ENCODE assay signal across 24 cellular contexts in the genomic region with DNA sequence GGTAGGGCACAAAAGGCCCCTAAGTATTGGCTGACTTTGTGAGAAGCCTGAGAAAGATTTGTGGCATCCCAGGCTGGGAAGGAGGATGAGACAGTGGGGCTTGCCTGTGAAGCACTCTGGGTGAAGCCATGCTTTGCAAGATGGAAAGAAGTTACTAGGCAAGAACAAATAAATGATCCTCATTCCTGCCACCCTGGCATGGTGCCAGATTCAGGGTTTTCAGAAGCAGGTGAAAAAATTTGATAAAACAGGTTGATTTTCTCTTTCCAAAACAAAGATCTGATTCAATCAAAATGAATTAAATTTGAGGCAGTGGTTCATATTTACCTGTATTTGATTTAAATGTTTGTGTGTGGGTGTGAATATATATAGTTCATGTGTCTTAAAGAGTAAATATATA.
DNase-seq lines count a peak whose midpoint lies in the region; ATAC-seq, FAIRE-seq and TF ChIP-seq lines count a peak whose summit lies in the region.
"Had no signal": no experiment of that assay in that cellular context is flagged by ENCODE, and none has a peak within 500 bp of the region (broad histone marks: within the 10 kb centered on the region; RNA-seq: fewer than 3 reads in every experiment).

No MANE protein-coding gene starts in this region.

- no peaks in the 10 kb centered on the region for H3K9me1 ChIP-seq in K562 (ENCODE audit: control insufficient read depth, insufficient read depth, low read length)

- no peak for FAIRE-seq in K562 (lab: Jason Lieb, UNC)
- FAIRE-seq: GM19239 had no signal

- no peak for TF ChIP-seq CTCF in K562 (IDR thresholded peaks at IDR 0.05 in 2 of 3, conservative IDR thresholded peaks at IDR 0.05 in 1 of 3; ENCODE audit: insufficient read depth in 2 of 3, low read depth in 1 of 3, low read length in 3 of 3)

- no peak for TF ChIP-seq EP300 in K562 (IDR thresholded peaks at IDR 0.05; ENCODE audit: low read length)

- no peak for TF ChIP-seq POLR2A in K562 (conservative IDR thresholded peaks at IDR 0.05)

- H3K79me2 ChIP-seq in K562 (ENCODE audit: control insufficient read depth, insufficient read depth, low read length): no peaks in the 10 kb centered on the region

- H3K9ac ChIP-seq in K562 (ENCODE audit: insufficient read depth in 1 of 2, low read depth in 2 of 2, low read length in 2 of 2): no peak overlapping the region
- H3K9ac ChIP-seq: BLaER1, KMS-11 had no signal

- no TSS peak for BruUV-seq in K562 (replicated peaks; lab: Mats Ljungman, UMichigan)

- intact Hi-C loops in K562 (cut with micrococcal nuclease): loop anchor here (10.0 kb wide), 1 partner anchor 226 kb away; no protein-coding TSS in a partner anchor

- in situ Hi-C loops in KBM-7 (cut with MboI; ENCODE audit: low pct_unique_long_range_greater_than_20kb, low sequenced_read_pairs): no loop called here
- in situ Hi-C loops in K562 (cut with MboI): no loop called here

- no peak overlapping the region for H3K27ac ChIP-seq in K562 (ENCODE audit: extremely low read depth, low read depth, low read length)
- H3K27ac ChIP-seq: 22Rv1, BLaER1, KMS-11, RWPE1, SK-N-MC had no signal

- POLR2A ChIA-PET in K562 (lab: Yijun Ruan, JAX): no interaction called here

- no peak overlapping the region for H2AFZ ChIP-seq in K562 (ENCODE audit: low read depth, low read length)

- H3K27me3 ChIP-seq in K562 (ENCODE audit: control insufficient read depth in 2 of 2, insufficient read depth in 2 of 2, low read length in 2 of 2): peaks cover 3 to 15% of the 10 kb centered on the region in 2 experiments; a peak in 2 of 5 replicates
- H3K27me3 ChIP-seq: BLaER1 had no signal

- H3K4me2 ChIP-seq in K562 (ENCODE audit: insufficient read depth, low read length): no peak overlapping the region
- H3K4me2 ChIP-seq: BLaER1, KMS-11 had no signal

- TF ChIP-seq RAD21 in K562 (CRISPR knock-in tag; conservative IDR thresholded peaks at IDR 0.05 in 1 of 2, IDR thresholded peaks at IDR 0.05 in 1 of 2): no peak

- peaks cover 5 to 8% of the 10 kb centered on the region in 2 experiments; a peak in 3 of 5 replicates for H3K4me1 ChIP-seq in K562 (replicated peaks in 1 of 2; ENCODE audit: control insufficient read depth in 2 of 2, insufficient read depth in 2 of 2, low read length in 2 of 2)
- H3K4me1 ChIP-seq: BLaER1 had no signal

- no peaks in the 10 kb centered on the region for H4K20me1 ChIP-seq in K562 (replicated peaks; ENCODE audit: control insufficient read depth, insufficient read depth, low read length)
- H4K20me1 ChIP-seq: BLaER1 had no signal

- DNase-seq in DMS 273 (lab: John Stamatoyannopoulos, UW; ENCODE audit: unreplicated experiment) (peak; percentile 21), DMS 273 treated with DMSO at 0.1 percent for 48 hours (lab: John Stamatoyannopoulos, UW) (no peak), NCI-H82 (lab: John Stamatoyannopoulos, UW) (peak; percentile 24), NCI-H82 treated with DMSO at 0.1 percent for 48 hours (lab: John Stamatoyannopoulos, UW; ENCODE audit: unreplicated experiment) (no peak), KBM-7 (peak; percentile 0), K562 (ENCODE audit: extremely low read depth in 1 of 4, low spot score in 3 of 4) (no peak), NCI-H524 (lab: John Stamatoyannopoulos, UW) (no peak)
- DNase-seq: ACHN; Caco-2; CD4-positive, alpha-beta T cell; DMS79; H7; HFFc6; NCI-H187; NCI-H510A; NK-92 treated with Interleukin-12 subunit alpha and Interleukin-12 subunit beta, amount 100 ng/mL, for 24 hours; SHP77 treated with DMSO at 0.1 percent for 48 hours had no signal

- CTCF ChIA-PET in K562 (lab: Yijun Ruan, JAX; ENCODE audit: low intra/inter-chr PET ratio): no interaction called here

- H3K4me3 ChIP-seq in K562: no peak overlapping the region
- H3K4me3 ChIP-seq: BLaER1, SK-N-MC had no signal

- no peaks in the 10 kb centered on the region for H3K36me3 ChIP-seq in K562 (ENCODE audit: control insufficient read depth, insufficient read depth, low read length)
- H3K36me3 ChIP-seq: BLaER1 had no signal

- H3K9me3 ChIP-seq in K562 (replicated peaks; ENCODE audit: control insufficient read depth, insufficient read depth, low read depth, low read length): no peaks in the 10 kb centered on the region
- H3K9me3 ChIP-seq: BLaER1, Caco-2 had no signal

- no peak for ATAC-seq in K562
- no peak for ATAC-seq in GM19467 (IDR thresholded peaks at IDR 0.05; ENCODE audit: unreplicated experiment)

TF ChIP-seq in K562, 482 proteins besides CTCF, POLR2A, EP300 and RAD21:
- TF ChIP-seq ZNF324 (CRISPR knock-in tag; IDR thresholded peaks at IDR 0.05) (no peak), NFIX (CRISPR knock-in tag; IDR thresholded peaks at IDR 0.05; ENCODE audit: low read depth) (peak; percentile 92), TEAD1 (CRISPR knock-in tag; IDR thresholded peaks at IDR 0.05) (no peak), GABPB2 (CRISPR knock-in tag; conservative IDR thresholded peaks at IDR 0.05) (no peak), CBX5 (IDR thresholded peaks at IDR 0.05; ENCODE audit: borderline replicate concordance, low read depth) (no peak), NFIC (IDR thresholded peaks at IDR 0.05) (peak; percentile 95), ZNF766 (CRISPR knock-in tag; conservative IDR thresholded peaks at IDR 0.05) (no peak), DIDO1 (tag; IDR thresholded peaks at IDR 0.05; ENCODE audit: low read depth) (no peak)
- TF ChIP-seq, protein P1, sequence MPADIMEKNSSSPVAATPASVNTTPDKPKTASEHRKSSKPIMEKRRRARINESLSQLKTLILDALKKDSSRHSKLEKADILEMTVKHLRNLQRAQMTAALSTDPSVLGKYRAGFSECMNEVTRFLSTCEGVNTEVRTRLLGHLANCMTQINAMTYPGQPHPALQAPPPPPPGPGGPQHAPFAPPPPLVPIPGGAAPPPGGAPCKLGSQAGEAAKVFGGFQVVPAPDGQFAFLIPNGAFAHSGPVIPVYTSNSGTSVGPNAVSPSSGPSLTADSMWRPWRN (IDR thresholded peaks at IDR 0.05; ENCODE audit: low read depth): no peak

Comparison
In these comparisons a context has a peak if more than half of its experiments do, and no peak if none do; other contexts are left out.
1. DNase-seq: peak in DMS 273 (single experiment), NCI-H82 (single experiment) and KBM-7 (single experiment); none in DMS 273 treated with DMSO at 0.1 percent for 48 hours (single experiment), NCI-H82 treated with DMSO at 0.1 percent for 48 hours (single experiment), K562 (0 of 4) and NCI-H524 (0 of 2).